9 cellular contexts compared by ENCODE assay signal in genomic region chr5:59661939-59662615, GRCh38.
DNase-seq lines count a peak whose midpoint lies in the region; ATAC-seq and TF ChIP-seq lines count a peak whose summit lies in the region.
"Had no signal": no experiment of that assay in that cellular context is flagged by ENCODE, and none has a peak within 500 bp of the region (broad histone marks: within the 10 kb centered on the region; RNA-seq: fewer than 3 reads in every experiment).

No MANE protein-coding gene starts in this region.

- H3K36me3 ChIP-seq in HUES48 (ENCODE audit: control insufficient read depth, insufficient read depth, low read length) (no peaks in the 10 kb centered on the region), psoas muscle (ENCODE audit: insufficient read depth in 1 of 2, low read depth in 1 of 2) (no peaks in the 10 kb centered on the region), PC-9 (ENCODE audit: low read depth) (no peaks in the 10 kb centered on the region)

- no peak overlapping the region for H3K27ac Mint-ChIP-seq in activated T-helper 2 cell treated with anti-CD3 and anti-CD28 coated beads, Interferon-gamma antibody, Interleukin-2, Interleukin-4, amounts not matched to agents 10 μg/mL and 5 μg/mL and 100 μg/mL, durations not matched to agents 14 hours and 24 hours and 36 hours

- DNase-seq in choroid plexus epithelial cell (ENCODE audit: low read depth) (peak; percentile 62), psoas muscle (no peak), CD1c-positive myeloid dendritic cell (ENCODE audit: extremely low spot score) (no peak), caudate nucleus (lab: John Stamatoyannopoulos, UW) (no peak), PC-9 (no peak)
- no peak for DNase-seq in activated T-helper 2 cell treated with anti-CD3 and anti-CD28 coated beads, Interferon-gamma antibody, Interleukin-2, Interleukin-4, amounts not matched to agents 10 μg/mL and 5 μg/mL and 100 μg/mL, durations not matched to agents 14 hours and 24 hours and 36 hours (ENCODE audit: low spot score)
- DNase-seq: activated CD8-positive, alpha-beta memory T cell treated with anti-CD3 and anti-CD28 coated beads, Interleukin-2, amount 50 U/mL, for 48 hours had no signal

- WGBS in psoas muscle, 3 donors, result 13 to 23% (median 14%) methylated on average over 4 of the region's 4 CpGs

- CTCF ChIA-PET in PC-9 (lab: Charles Lee), result no interaction called here

- TF ChIP-seq CTCF in choroid plexus epithelial cell (conservative IDR thresholded peaks at IDR 0.05; ENCODE audit: low read depth, low read length), result no peak
- no peak for TF ChIP-seq CTCF in psoas muscle (IDR thresholded peaks at IDR 0.05)
- no peak for TF ChIP-seq CTCF in PC-9 (conservative IDR thresholded peaks at IDR 0.05)

- H3K4me3 ChIP-seq in HUES48 (ENCODE audit: low read depth, low read length) (no peak overlapping the region), choroid plexus epithelial cell (ENCODE audit: low read depth, low read length) (no peak overlapping the region), psoas muscle (peak overlapping the region; percentile 49), PC-9 (no peak overlapping the region)

- H3K4me1 ChIP-seq in HUES48 (ENCODE audit: control insufficient read depth, insufficient read depth, low read length), result peaks cover 18% of the 10 kb centered on the region
- H3K4me1 ChIP-seq in psoas muscle, result peaks cover 57% of the 10 kb centered on the region
- H3K4me1 ChIP-seq in PC-9 (replicated peaks; ENCODE audit: insufficient read depth), result peaks cover 8% of the 10 kb centered on the region

- H3K27me3 Mint-ChIP-seq in activated T-helper 2 cell treated with anti-CD3 and anti-CD28 coated beads, Interferon-gamma antibody, Interleukin-2, Interleukin-4, amounts not matched to agents 10 μg/mL and 5 μg/mL and 100 μg/mL, durations not matched to agents 14 hours and 24 hours and 36 hours (ENCODE audit: low read depth), result peaks cover 6% of the 10 kb centered on the region

- H3K9me2 ChIP-seq in PC-9 (ENCODE audit: insufficient read depth), result 0 out of 2 replicates have a peak, but pooled peaks cover 3% of the 10 kb centered on the region

- H3K27me3 ChIP-seq in HUES48 (ENCODE audit: control insufficient read depth, insufficient read depth, low read length) (no peaks in the 10 kb centered on the region), psoas muscle (ENCODE audit: insufficient read depth in 3 of 3, low read length in 2 of 3) (no peaks in the 10 kb centered on the region), PC-9 (ENCODE audit: insufficient read depth, low read depth) (no peaks in the 10 kb centered on the region)

- H4K20me1 ChIP-seq in PC-9 (ENCODE audit: insufficient read depth), result no peaks in the 10 kb centered on the region

- no peak overlapping the region for H3K9ac ChIP-seq in HUES48 (ENCODE audit: low read depth, low read length)

- H3K9me3 Mint-ChIP-seq in activated T-helper 2 cell treated with anti-CD3 and anti-CD28 coated beads, Interferon-gamma antibody, Interleukin-2, Interleukin-4, amounts not matched to agents 10 μg/mL and 5 μg/mL and 100 μg/mL, durations not matched to agents 14 hours and 24 hours and 36 hours, result no peaks in the 10 kb centered on the region

- no peak overlapping the region for H3K4me3 Mint-ChIP-seq in activated T-helper 2 cell treated with anti-CD3 and anti-CD28 coated beads, Interferon-gamma antibody, Interleukin-2, Interleukin-4, amounts not matched to agents 10 μg/mL and 5 μg/mL and 100 μg/mL, durations not matched to agents 14 hours and 24 hours and 36 hours (ENCODE audit: low read depth)

- no peaks in the 10 kb centered on the region for H3F3A ChIP-seq in PC-9 (ENCODE audit: insufficient read depth, low read depth)

- H3K36me3 Mint-ChIP-seq in activated T-helper 2 cell treated with anti-CD3 and anti-CD28 coated beads, Interferon-gamma antibody, Interleukin-2, Interleukin-4, amounts not matched to agents 10 μg/mL and 5 μg/mL and 100 μg/mL, durations not matched to agents 14 hours and 24 hours and 36 hours (ENCODE audit: low read depth), result no peaks in the 10 kb centered on the region

- peaks cover 6% of the 10 kb centered on the region for H3K4me1 Mint-ChIP-seq in activated T-helper 2 cell treated with anti-CD3 and anti-CD28 coated beads, Interferon-gamma antibody, Interleukin-2, Interleukin-4, amounts not matched to agents 10 μg/mL and 5 μg/mL and 100 μg/mL, durations not matched to agents 14 hours and 24 hours and 36 hours (ENCODE audit: low read depth)

- intact Hi-C loops in psoas muscle (cut with DNase I) (loop anchor here in 1 of 2 donors (2.0 kb wide), 2 partner anchors 77 to 155 kb away; no protein-coding TSS in a partner anchor), PC-9 (cut with micrococcal nuclease; ENCODE audit: unreplicated experiment) (no loop called here)
- intact Hi-C loops in activated T-helper 2 cell treated with anti-CD3 and anti-CD28 coated beads, Interferon-gamma antibody, Interleukin-2, Interleukin-4, amounts not matched to agents 10 μg/mL and 5 μg/mL and 100 μg/mL, durations not matched to agents 14 hours and 24 hours and 36 hours (cut with micrococcal nuclease), result no loop called here

- H3K9me3 ChIP-seq in HUES48 (ENCODE audit: control insufficient read depth, insufficient read depth, low read length), result no peaks in the 10 kb centered on the region
- no peaks in the 10 kb centered on the region for H3K9me3 ChIP-seq in psoas muscle
- H3K9me3 ChIP-seq in PC-9 (ENCODE audit: insufficient read depth, low read depth), result no peaks in the 10 kb centered on the region

- POLR2A ChIA-PET in PC-9 (lab: Charles Lee; ENCODE audit: unreplicated experiment), result no interaction called here

- no peaks in the 10 kb centered on the region for H3K79me2 ChIP-seq in PC-9 (ENCODE audit: low read depth)

- H2AFZ ChIP-seq in PC-9, result no peak overlapping the region

- no TSS peak for BruUV-seq in PC-9 (replicated peaks; lab: Mats Ljungman, UMichigan)

- ATAC-seq in GM18870 (IDR thresholded peaks at IDR 0.05; ENCODE audit: unreplicated experiment), result peak; percentile 46
- ATAC-seq in psoas muscle, result peak; percentile 32 to 45 (median 40)

- H3K4me2 ChIP-seq in PC-9, result no peak overlapping the region

- H3K27ac ChIP-seq in HUES48 (ENCODE audit: low read depth, low read length) (peak overlapping the region; percentile 59), psoas muscle (peak overlapping the region; percentile 73), caudate nucleus (ENCODE audit: low read depth, low read length) (no peak overlapping the region), PC-9 (no peak overlapping the region)

Comparison
In these comparisons a context has a peak if more than half of its experiments do, and no peak if none do; other contexts are left out.
1. H3K27ac ChIP-seq: peak in HUES48 (single experiment) and psoas muscle (single experiment); none in caudate nucleus (single experiment) and PC-9 (single experiment).